13 cellular contexts compared by ENCODE assay signal in the genomic region with DNA sequence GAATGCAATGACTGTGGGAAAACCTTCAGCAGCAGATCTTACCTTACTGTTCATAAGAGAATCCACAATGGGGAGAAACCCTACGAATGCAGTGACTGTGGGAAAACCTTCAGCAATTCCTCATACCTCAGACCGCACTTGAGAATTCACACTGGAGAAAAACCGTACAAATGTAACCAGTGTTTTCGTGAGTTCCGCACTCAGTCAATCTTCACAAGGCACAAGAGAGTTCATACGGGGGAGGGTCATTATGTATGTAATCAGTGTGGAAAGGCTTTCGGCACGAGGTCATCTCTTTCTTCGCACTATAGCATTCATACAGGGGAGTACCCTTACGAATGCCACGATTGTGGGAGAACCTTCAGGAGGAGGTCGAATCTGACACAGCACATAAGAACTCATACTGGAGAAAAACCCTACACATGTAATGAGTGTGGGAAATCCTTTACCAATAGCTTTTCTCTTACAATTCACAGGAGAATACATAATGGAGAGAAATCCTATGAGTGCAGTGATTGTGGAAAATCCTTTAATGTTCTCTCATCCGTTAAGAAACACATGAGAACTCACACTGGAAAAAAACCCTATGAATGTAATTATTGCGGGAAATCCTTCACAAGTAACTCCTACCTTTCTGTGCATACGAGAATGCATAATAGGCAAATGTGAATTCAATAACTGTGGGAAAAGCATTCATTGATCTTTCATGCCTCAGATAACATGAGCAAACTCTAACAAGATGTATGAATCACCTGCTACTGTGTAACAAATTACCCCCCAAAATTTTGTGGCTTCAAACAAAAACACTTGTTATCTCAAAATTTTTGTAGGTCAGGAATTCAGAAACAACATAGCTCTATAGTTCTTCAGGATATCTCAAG. TPM values are rescaled to one million over a fixed set of nuclear protein-coding genes. Genes with fewer than 3 reads are reported as not detected.
DNase-seq lines count a peak whose midpoint lies in the region; ATAC-seq, FAIRE-seq and TF ChIP-seq lines count a peak whose summit lies in the region.
"Had no signal": no experiment of that assay in that cellular context is flagged by ENCODE, and none has a peak within 500 bp of the region (broad histone marks: within the 10 kb centered on the region; RNA-seq: fewer than 3 reads in every experiment).

No MANE protein-coding gene starts in this region.

- H3K27me3 Mint-ChIP-seq in MCF 10A (ENCODE audit: insufficient read depth, unreplicated experiment) = no peaks in the 10 kb centered on the region
- H3K27me3 Mint-ChIP-seq: CD4-positive, alpha-beta memory T cell; memory B cell had no signal

- no peak overlapping the region for H3K9ac ChIP-seq in endothelial cell of umbilical vein (replicated peaks; ENCODE audit: extremely low read depth, insufficient read depth, low read length)

- H3K4me3 ChIP-seq in breast epithelium (peak overlapping the region in 1 of 3 donors; percentile 26), endothelial cell of umbilical vein (replicated peaks in 1 of 3; ENCODE audit: insufficient read depth in 1 of 3, low read depth in 1 of 3, low read length in 3 of 3) (no peak overlapping the region), thoracic aorta (peak overlapping the region; percentile 2), esophagus muscularis mucosa (no peak overlapping the region)

- no peak overlapping the region for H3K4me3 Mint-ChIP-seq in MCF 10A (ENCODE audit: unreplicated experiment)
- H3K4me3 Mint-ChIP-seq: memory B cell had no signal

- H3K36me3 ChIP-seq in breast epithelium (peaks cover 47% of the 10 kb centered on the region), endothelial cell of umbilical vein (ENCODE audit: control insufficient read depth in 2 of 2, extremely low read depth in 1 of 2, insufficient read depth in 2 of 2, low read length in 2 of 2) (peaks cover 36 to 38% of the 10 kb centered on the region in 2 experiments), thoracic aorta (peaks cover 67% of the 10 kb centered on the region), esophagus muscularis mucosa (peaks cover 64 to 73% (median 68%) of the 10 kb centered on the region in 4 donors)

- WGBS in esophagus muscularis mucosa = 95% methylated on average over 15 of the region's 15 CpGs

- FAIRE-seq in endothelial cell of umbilical vein (lab: Jason Lieb, UNC) = no peak

- no peaks in the 10 kb centered on the region for H3K4me1 Mint-ChIP-seq in MCF 10A (ENCODE audit: insufficient read depth, unreplicated experiment)
- H3K4me1 Mint-ChIP-seq: memory B cell had no signal

- H3K27me3 ChIP-seq in breast epithelium (no peaks in the 10 kb centered on the region), endothelial cell of umbilical vein (ENCODE audit: control insufficient read depth in 2 of 2, insufficient read depth in 2 of 2, low read length in 2 of 2) (no peaks in the 10 kb centered on the region), thoracic aorta (replicated peaks; ENCODE audit: insufficient read depth) (no peaks in the 10 kb centered on the region), esophagus muscularis mucosa (no peaks in the 10 kb centered on the region)
- H3K27me3 ChIP-seq: adrenal gland had no signal

- H3K27ac ChIP-seq in breast epithelium = no peak overlapping the region
- H3K27ac ChIP-seq in endothelial cell of umbilical vein (ENCODE audit: insufficient read depth, low read depth, low read length) = no peak overlapping the region
- H3K27ac ChIP-seq in thoracic aorta = no peak overlapping the region
- no peak overlapping the region for H3K27ac ChIP-seq in esophagus muscularis mucosa (replicated peaks in 1 of 4)
- H3K27ac ChIP-seq: adrenal gland had no signal

- H3K4me2 ChIP-seq in endothelial cell of umbilical vein (ENCODE audit: insufficient read depth, low read length) = no peak overlapping the region

- TSS peak; percentile 11 for BruUV-seq in MCF 10A (replicated peaks; lab: Mats Ljungman, UMichigan)
- no TSS peak for BruUV-seq in endothelial cell of umbilical vein (replicated peaks; lab: Mats Ljungman, UMichigan)

- DNase-seq in MCF 10A (ENCODE audit: unreplicated experiment) (peak; percentile 38), breast epithelium (ENCODE audit: low spot score in 2 of 2) (no peak), RPMI8226 (peak; percentile 13), endothelial cell of umbilical vein (ENCODE audit: low read depth, low spot score) (peak; percentile 16), thoracic aorta (ENCODE audit: low spot score) (no peak), esophagus muscularis mucosa (ENCODE audit: extremely low spot score) (no peak)
- DNase-seq: stimulated activated CD8-positive, alpha-beta memory T cell treated with anti-CD3 and anti-CD28 coated beads, Interleukin-4, amount 100 ng/mL, for 48 hours had no signal

- H3K27ac Mint-ChIP-seq in MCF 10A (ENCODE audit: low read depth, unreplicated experiment) = no peak overlapping the region
- H3K27ac Mint-ChIP-seq: memory B cell had no signal

- intact Hi-C loops in MCF 10A (cut with micrococcal nuclease) = no loop called here
- intact Hi-C loops in breast epithelium (cut with DNase I; ENCODE audit: low total_unique reads) = no loop called here
- intact Hi-C loops in endothelial cell of umbilical vein (cut with micrococcal nuclease) = no loop called here
- intact Hi-C loops in esophagus muscularis mucosa (cut with DNase I) = no loop called here

- POLR2A ChIA-PET in MCF 10A (lab: Yijun Ruan, JAX) = interaction anchor here (0.7 to 3.5 kb wide), 2 partner anchors 13 to 16 kb away, joined by 3 to 13 read pairs; a partner anchor contains a TSS
- POLR2A ChIA-PET in endothelial cell of umbilical vein (lab: Charles Lee) = no interaction called here

- no peak for ATAC-seq in thoracic aorta (ENCODE audit: insufficient number of reproducible peaks, low FRiP score, low read depth)
- ATAC-seq in GM18502 (IDR thresholded peaks at IDR 0.05; ENCODE audit: poor library complexity, unreplicated experiment) = no peak
- ATAC-seq in GM19328 (IDR thresholded peaks at IDR 0.05; ENCODE audit: unreplicated experiment) = no peak

- TF ChIP-seq CTCF in MCF 10A (IDR thresholded peaks at IDR 0.05; ENCODE audit: unreplicated experiment) = no peak
- no peak for TF ChIP-seq CTCF in breast epithelium (IDR thresholded peaks at IDR 0.05)
- TF ChIP-seq CTCF in endothelial cell of umbilical vein (IDR thresholded peaks at IDR 0.05; ENCODE audit: extremely low read depth in 1 of 2, insufficient read depth in 1 of 2, low read depth in 1 of 2, low read length in 2 of 2) = no peak
- TF ChIP-seq CTCF in thoracic aorta (IDR thresholded peaks at IDR 0.05) = no peak
- no peak for TF ChIP-seq CTCF in esophagus muscularis mucosa (IDR thresholded peaks at IDR 0.05)

- H3K9me3 Mint-ChIP-seq in MCF 10A (ENCODE audit: unreplicated experiment) = peaks cover 40% of the 10 kb centered on the region

- peaks cover 97 to 99% of the 10 kb centered on the region in 2 donors for H3K9me3 ChIP-seq in breast epithelium
- peaks cover 41% of the 10 kb centered on the region for H3K9me3 ChIP-seq in endothelial cell of umbilical vein (replicated peaks; ENCODE audit: control insufficient read depth, insufficient read depth, low read length)
- peaks cover 98% of the 10 kb centered on the region for H3K9me3 ChIP-seq in thoracic aorta
- peaks cover 39 to 100% (median 96%) of the 10 kb centered on the region in 4 donors for H3K9me3 ChIP-seq in esophagus muscularis mucosa

- H4K20me1 ChIP-seq in endothelial cell of umbilical vein (replicated peaks; ENCODE audit: control insufficient read depth, extremely low read depth, insufficient read depth, low read length) = no peaks in the 10 kb centered on the region

- peaks cover 67% of the 10 kb centered on the region for H3K36me3 Mint-ChIP-seq in MCF 10A (ENCODE audit: insufficient read depth, unreplicated experiment)

- no peaks in the 10 kb centered on the region for H3K9me1 ChIP-seq in endothelial cell of umbilical vein (replicated peaks; ENCODE audit: control insufficient read depth, extremely low read depth, insufficient read depth, low read length)

- no peak for TF ChIP-seq EP300 in esophagus muscularis mucosa (IDR thresholded peaks at IDR 0.05)

- dilution Hi-C loops in endothelial cell of umbilical vein (cut with MboI; ENCODE audit: extremely low pct_ligation_motif_present, low sequenced_read_pairs) = no loop called here

- TF ChIP-seq POLR2A in breast epithelium (IDR thresholded peaks at IDR 0.05) (no peak), endothelial cell of umbilical vein (IDR thresholded peaks at IDR 0.05; ENCODE audit: low read depth, low read length) (no peak), esophagus muscularis mucosa (IDR thresholded peaks at IDR 0.05; ENCODE audit: low read depth) (no peak)

- H3K4me1 ChIP-seq in breast epithelium = no peaks in the 10 kb centered on the region
- no peaks in the 10 kb centered on the region for H3K4me1 ChIP-seq in endothelial cell of umbilical vein (ENCODE audit: control insufficient read depth, extremely low read depth, insufficient read depth, low read length)
- no peaks in the 10 kb centered on the region for H3K4me1 ChIP-seq in thoracic aorta (ENCODE audit: control insufficient read depth in 1 of 2, low read depth in 2 of 2)
- no peaks in the 10 kb centered on the region for H3K4me1 ChIP-seq in esophagus muscularis mucosa
- H3K4me1 ChIP-seq: adrenal gland had no signal

- no peak overlapping the region for H2AFZ ChIP-seq in endothelial cell of umbilical vein (ENCODE audit: low read depth, low read length)

- no peaks in the 10 kb centered on the region for H3K79me2 ChIP-seq in endothelial cell of umbilical vein (ENCODE audit: control insufficient read depth, insufficient read depth, low read length)

- CTCF ChIA-PET in MCF 10A (lab: Yijun Ruan, JAX) = no interaction called here
- CTCF ChIA-PET in endothelial cell of umbilical vein (lab: Charles Lee) = no interaction called here

RNA-seq across cellular contexts. Expression of a gene that starts 13.8 kb away (rescaled TPM):
- 9.6 and 11.8 TPM in 2 replicates for total RNA-seq in MCF 10A (2022)
- total RNA-seq in breast epithelium = 10 to 100 TPM in 2 of 3 donors, 1 to 10 TPM in 1; 7.2 to 18.3 (median 12.8) TPM
- 8.0 and 9.1 TPM in 2 replicates for total RNA-seq in endothelial cell of umbilical vein
- polyA plus RNA-seq in endothelial cell of umbilical vein = 1.7 and 1.9 TPM in 2 replicates
- 2.1 and 2.5 TPM in 2 replicates for polyA plus RNA-seq in endothelial cell of umbilical vein (2011; cell fraction: cytosol; rRNA removed)
- 4.6 and 5.0 TPM in 2 replicates for polyA plus RNA-seq in endothelial cell of umbilical vein (2011; cell fraction: nucleus; rRNA removed)
- polyA plus RNA-seq in endothelial cell of umbilical vein (2012) = 2.8 and 3.9 TPM in 2 replicates
- 12.3 and 13.2 TPM in 2 replicates for polyA minus RNA-seq in endothelial cell of umbilical vein
- 13.3 TPM for polyA minus RNA-seq in endothelial cell of umbilical vein (2011; cell fraction: cytosol; rRNA and poly(A)+ RNA removed)
- 7.8 and 11.6 TPM in 2 replicates for polyA minus RNA-seq in endothelial cell of umbilical vein (2011; cell fraction: nucleus; rRNA and poly(A)+ RNA removed)
- total RNA-seq in thoracic aorta = 10 to 100 TPM in 1 of 2 donors, 1 to 10 TPM in 1; 8.3 to 12.1 TPM
- 1 to 10 TPM; 5.5 to 9.0 (median 8.3) TPM for total RNA-seq in esophagus muscularis mucosa

RNA-seq across cellular contexts. Expression of a gene that starts 24.8 kb away (rescaled TPM):
- total RNA-seq in MCF 10A (2022) (not detected in 2 replicates), breast epithelium (not detected), endothelial cell of umbilical vein (not detected in 2 replicates), thoracic aorta (not detected), esophagus muscularis mucosa (not detected)
- polyA plus RNA-seq in endothelial cell of umbilical vein = not detected in 2 replicates
- not detected in 2 replicates for polyA plus RNA-seq in endothelial cell of umbilical vein (2011; cell fraction: cytosol; rRNA removed)
- not detected in 2 replicates for polyA plus RNA-seq in endothelial cell of umbilical vein (2011; cell fraction: nucleus; rRNA removed)
- polyA plus RNA-seq in endothelial cell of umbilical vein (2012) = not detected in 2 replicates
- polyA minus RNA-seq in endothelial cell of umbilical vein = not detected in 2 replicates
- not detected for polyA minus RNA-seq in endothelial cell of umbilical vein (2011; cell fraction: cytosol; rRNA and poly(A)+ RNA removed)
- not detected in 2 replicates for polyA minus RNA-seq in endothelial cell of umbilical vein (2011; cell fraction: nucleus; rRNA and poly(A)+ RNA removed)
- total RNA-seq: adrenal gland; CD4-positive, alpha-beta memory T cell had no signal
- polyA plus RNA-seq: adrenal gland; CD4-positive, alpha-beta memory T cell; esophagus had no signal

RNA-seq across cellular contexts. Expression of a gene that starts 34.2 kb away (rescaled TPM):
- total RNA-seq in MCF 10A (2022) = not detected in 2 replicates
- not detected for total RNA-seq in breast epithelium
- total RNA-seq in endothelial cell of umbilical vein = not detected in 2 replicates
- not detected in 2 replicates for polyA plus RNA-seq in endothelial cell of umbilical vein
- polyA plus RNA-seq in endothelial cell of umbilical vein (2011; cell fraction: cytosol; rRNA removed) = not detected in 2 replicates
- not detected in 2 replicates for polyA plus RNA-seq in endothelial cell of umbilical vein (2011; cell fraction: nucleus; rRNA removed)
- polyA plus RNA-seq in endothelial cell of umbilical vein (2012) = not detected in 2 replicates
- polyA minus RNA-seq in endothelial cell of umbilical vein = not detected in 2 replicates
- polyA minus RNA-seq in endothelial cell of umbilical vein (2011; cell fraction: cytosol; rRNA and poly(A)+ RNA removed) = not detected
- not detected in 2 replicates for polyA minus RNA-seq in endothelial cell of umbilical vein (2011; cell fraction: nucleus; rRNA and poly(A)+ RNA removed)
- total RNA-seq in thoracic aorta = not detected
- not detected for total RNA-seq in esophagus muscularis mucosa
- total RNA-seq: adrenal gland; CD4-positive, alpha-beta memory T cell had no signal
- polyA plus RNA-seq: adrenal gland; CD4-positive, alpha-beta memory T cell; esophagus had no signal

RNA-seq across cellular contexts. Expression of a gene that starts 43.3 kb away (rescaled TPM):
- not detected in 2 replicates for total RNA-seq in MCF 10A (2022)
- total RNA-seq in breast epithelium = not detected
- total RNA-seq in endothelial cell of umbilical vein = not detected in 2 replicates
- not detected in 2 replicates for polyA plus RNA-seq in endothelial cell of umbilical vein
- polyA plus RNA-seq in endothelial cell of umbilical vein (2011; cell fraction: cytosol; rRNA removed) = not detected in 2 replicates
- not detected in 2 replicates for polyA plus RNA-seq in endothelial cell of umbilical vein (2011; cell fraction: nucleus; rRNA removed)
- not detected in 2 replicates for polyA plus RNA-seq in endothelial cell of umbilical vein (2012)
- polyA minus RNA-seq in endothelial cell of umbilical vein = not detected in 2 replicates
- not detected for polyA minus RNA-seq in endothelial cell of umbilical vein (2011; cell fraction: cytosol; rRNA and poly(A)+ RNA removed)
- polyA minus RNA-seq in endothelial cell of umbilical vein (2011; cell fraction: nucleus; rRNA and poly(A)+ RNA removed) = not detected in 2 replicates
- total RNA-seq in thoracic aorta = not detected
- not detected for total RNA-seq in esophagus muscularis mucosa
- total RNA-seq: adrenal gland; CD4-positive, alpha-beta memory T cell had no signal
- polyA plus RNA-seq: adrenal gland; CD4-positive, alpha-beta memory T cell; esophagus had no signal

RNA-seq across cellular contexts. Expression of a gene that starts 52.9 kb away (rescaled TPM):
- total RNA-seq in MCF 10A (2022) = not detected in 2 replicates
- not detected for total RNA-seq in breast epithelium
- not detected in 2 replicates for total RNA-seq in endothelial cell of umbilical vein
- not detected in 2 replicates for polyA plus RNA-seq in endothelial cell of umbilical vein
- polyA plus RNA-seq in endothelial cell of umbilical vein (2011; cell fraction: cytosol; rRNA removed) = not detected in 2 replicates
- polyA plus RNA-seq in endothelial cell of umbilical vein (2011; cell fraction: nucleus; rRNA removed) = not detected in 2 replicates
- polyA plus RNA-seq in endothelial cell of umbilical vein (2012) = not detected in 2 replicates
- not detected in 2 replicates for polyA minus RNA-seq in endothelial cell of umbilical vein
- polyA minus RNA-seq in endothelial cell of umbilical vein (2011; cell fraction: cytosol; rRNA and poly(A)+ RNA removed) = not detected
- polyA minus RNA-seq in endothelial cell of umbilical vein (2011; cell fraction: nucleus; rRNA and poly(A)+ RNA removed) = not detected in 2 replicates
- total RNA-seq in thoracic aorta = not detected
- not detected for total RNA-seq in esophagus muscularis mucosa
- total RNA-seq: adrenal gland; CD4-positive, alpha-beta memory T cell had no signal
- polyA plus RNA-seq: adrenal gland; CD4-positive, alpha-beta memory T cell; esophagus had no signal

Comparison
In these comparisons a context has a peak if more than half of its experiments do, and no peak if none do; other contexts are left out.
1. DNase-seq: peak in MCF 10A (single experiment), RPMI8226 (single experiment) and endothelial cell of umbilical vein (single experiment); none in breast epithelium (0 of 2), thoracic aorta (single experiment) and esophagus muscularis mucosa (single experiment).